ENCODE assay signal across 9 cellular contexts in genomic region chr2:38876407-38876806, GRCh38. TPM values are rescaled to one million over a fixed set of nuclear protein-coding genes. Genes with fewer than 3 reads are reported as not detected.
DNase-seq lines count a peak whose midpoint lies in the region; ATAC-seq lines count a peak whose summit lies in the region.
"Had no signal": no experiment of that assay in that cellular context is flagged by ENCODE, and none has a peak within 500 bp of the region (broad histone marks: within the 10 kb centered on the region; RNA-seq: fewer than 3 reads in every experiment).

No MANE protein-coding gene starts in this region.

- no peak overlapping the region for H3K14ac ChIP-seq in neuronal stem cell (ENCODE audit: low read length)

- no peaks in the 10 kb centered on the region for H3K36me3 ChIP-seq in effector memory CD4-positive, alpha-beta T cell (ENCODE audit: control insufficient read depth, insufficient read depth, low read length)
- peaks cover 0 to 8% of the 10 kb centered on the region in 2 donors for H3K36me3 ChIP-seq in neuronal stem cell (replicated peaks in 1 of 2; ENCODE audit: control insufficient read depth in 2 of 2, insufficient read depth in 2 of 2, low read length in 2 of 2)

- no peak overlapping the region for H2BK15ac ChIP-seq in neuronal stem cell (ENCODE audit: low read length)

- peak overlapping the region; percentile 95 for H3K4me3 ChIP-seq in effector memory CD4-positive, alpha-beta T cell (ENCODE audit: insufficient read depth, low read depth, low read length, poor library complexity, severe bottlenecking)
- peak overlapping the region; percentile 96 to 98 for H3K4me3 ChIP-seq in neuronal stem cell (ENCODE audit: low read length in 2 of 2)

- no peaks in the 10 kb centered on the region for H3K27me3 ChIP-seq in effector memory CD4-positive, alpha-beta T cell (replicated peaks; ENCODE audit: control insufficient read depth, insufficient read depth, low read length, poor library complexity, severe bottlenecking)
- H3K27me3 ChIP-seq in neuronal stem cell (ENCODE audit: control insufficient read depth in 3 of 3, insufficient read depth in 3 of 3, low read depth in 1 of 3, low read length in 3 of 3), result no peaks in the 10 kb centered on the region

- H2AFZ ChIP-seq in neuronal stem cell (ENCODE audit: low read length), result peak overlapping the region; percentile 98

- no peaks in the 10 kb centered on the region for H3K4me1 ChIP-seq in effector memory CD4-positive, alpha-beta T cell (ENCODE audit: control insufficient read depth, insufficient read depth, low read length, poor library complexity, severe bottlenecking)
- peaks cover 0 to 4% of the 10 kb centered on the region in 2 donors for H3K4me1 ChIP-seq in neuronal stem cell (ENCODE audit: control insufficient read depth in 2 of 2, insufficient read depth in 1 of 2, low read depth in 1 of 2, low read length in 2 of 2)

- in situ Hi-C loops in Caki2 (cut with HindIII; ENCODE audit: low pct_unique_long_range_greater_than_20kb, low sequenced_read_pairs), result no loop called here

- no peak for ATAC-seq in activated CD4-positive, CD25-positive, alpha-beta regulatory T cell treated with anti-CD3 and anti-CD28 coated beads, Interleukin-2, amount 50 U/mL, for 24 hours

- peaks cover 5% of the 10 kb centered on the region for H3K79me1 ChIP-seq in neuronal stem cell (ENCODE audit: low read depth, low read length)

- H2AK5ac ChIP-seq in neuronal stem cell (ENCODE audit: low read depth, low read length), result no peak overlapping the region

- DNase-seq in Caki2 (ENCODE audit: low read depth) (peak; percentile 8), NAMALWA (ENCODE audit: low spot score) (peak; percentile 5), neuronal stem cell (ENCODE audit: low spot score) (no peak), NOMO-1 (lab: John Stamatoyannopoulos, UW; ENCODE audit: unreplicated experiment in 2 of 2) (no peak), RPMI8226 (no peak), anterior cingulate cortex (lab: John Stamatoyannopoulos, UW) (no peak)
- DNase-seq in effector memory CD4-positive, alpha-beta T cell, result no peak

- no peak overlapping the region for H4K91ac ChIP-seq in neuronal stem cell (ENCODE audit: low read depth, low read length, poor library complexity)

- no CpG with 5 or more reads among the region's 10 CpGs for WGBS in neuronal stem cell (ENCODE audit: extremely low coverage in 2 of 2, insufficient read length in 2 of 2, insufficient replicate concordance in 1 of 2), 2 donors

- no peak overlapping the region for H3K9ac ChIP-seq in neuronal stem cell (ENCODE audit: low read depth, low read length, poor library complexity)

- no peak overlapping the region for H2BK120ac ChIP-seq in neuronal stem cell (ENCODE audit: low read depth, low read length)

- no peak overlapping the region for H4K8ac ChIP-seq in neuronal stem cell (ENCODE audit: low read depth, low read length)

- H3K27ac ChIP-seq in effector memory CD4-positive, alpha-beta T cell (ENCODE audit: insufficient read depth, low read length, poor library complexity, severe bottlenecking), result no peak overlapping the region
- no peak overlapping the region for H3K27ac ChIP-seq in neuronal stem cell (replicated peaks; ENCODE audit: low read length)

- no peak overlapping the region for H2BK12ac ChIP-seq in neuronal stem cell (ENCODE audit: low read length)

- H3K4me2 ChIP-seq in neuronal stem cell (ENCODE audit: insufficient read depth, low read length, poor library complexity, severe bottlenecking), result peak overlapping the region; percentile 95

- no peak overlapping the region for H3K4ac ChIP-seq in neuronal stem cell (ENCODE audit: low read length)

- H3K9me3 ChIP-seq in effector memory CD4-positive, alpha-beta T cell (ENCODE audit: control insufficient read depth, low read length), result no peaks in the 10 kb centered on the region
- H3K9me3 ChIP-seq in neuronal stem cell (replicated peaks in 1 of 2; ENCODE audit: control insufficient read depth in 2 of 2, insufficient read depth in 1 of 2, low read depth in 1 of 2, low read length in 2 of 2), result peaks cover 0 to 8% of the 10 kb centered on the region in 2 donors

- no peak overlapping the region for H3K23ac ChIP-seq in neuronal stem cell (ENCODE audit: low read depth, low read length, poor library complexity)

- peak overlapping the region; percentile 55 for H2BK5ac ChIP-seq in neuronal stem cell (ENCODE audit: low read length)

- no peak overlapping the region for H3K18ac ChIP-seq in neuronal stem cell (ENCODE audit: low read length)

RNA-seq across cellular contexts. Expression of gene MORN2, which starts 0.6 kb away (rescaled TPM):
- 36.4 and 41.2 TPM in 2 replicates for total RNA-seq in Caki2 (2014; rRNA removed; shearing (Covaris generic); ENCODE audit: low replicate concordance)
- polyA plus RNA-seq in neuronal stem cell (2013, experiment 1 of 2), result 27.4 TPM
- 26.2 TPM for polyA plus RNA-seq in neuronal stem cell (2013, experiment 2 of 2)

RNA-seq across cellular contexts. Expression of gene DHX57, which starts 0.7 kb away (rescaled TPM):
- total RNA-seq in Caki2 (2014; rRNA removed; shearing (Covaris generic); ENCODE audit: low replicate concordance), result 10.7 and 17.0 TPM in 2 replicates
- polyA plus RNA-seq in neuronal stem cell (2013, experiment 1 of 2), result 14.4 TPM
- polyA plus RNA-seq in neuronal stem cell (2013, experiment 2 of 2), result 14.9 TPM

RNA-seq across cellular contexts. Expression of gene ARHGEF33, which starts 13.3 kb away (rescaled TPM):
- total RNA-seq in Caki2 (2014; rRNA removed; shearing (Covaris generic); ENCODE audit: low replicate concordance), result not detected in 2 replicates
- polyA plus RNA-seq in neuronal stem cell (2013, experiment 1 of 2), result 0.54 TPM
- polyA plus RNA-seq in neuronal stem cell (2013, experiment 2 of 2), result 0.47 TPM
- total RNA-seq: HT1080 had no signal

Comparison
In these comparisons a context has a peak if more than half of its experiments do, and no peak if none do; other contexts are left out.
1. DNase-seq: peak in Caki2 (single experiment) and NAMALWA (single experiment); none in effector memory CD4-positive, alpha-beta T cell (0 of 3), neuronal stem cell (single experiment), NOMO-1 (0 of 2), RPMI8226 (single experiment) and anterior cingulate cortex (0 of 58).